1 cellular context compared by ENCODE assay signal in genomic region chr19:1236566-1236965, GRCh38.
TF ChIP-seq lines count a peak whose summit lies in the region.

No MANE protein-coding gene starts in this region.

TF ChIP-seq in K562, 482 proteins besides CTCF, POLR2A, EP300 and RAD21:
- TF ChIP-seq YY1 (IDR thresholded peaks at IDR 0.05; ENCODE audit: borderline replicate concordance in 1 of 3, control insufficient read depth in 1 of 3, extremely low read depth in 1 of 3, insufficient read depth in 3 of 3, insufficient read length in 1 of 3, insufficient replicate concordance in 2 of 3, low read depth in 1 of 3, low read length in 2 of 3) (peak; percentile 10 to 45 (median 33)), E4F1 (CRISPR knock-in tag; IDR thresholded peaks at IDR 0.05; ENCODE audit: borderline replicate concordance) (no peak)
